In genomic region chr7:99504281-99504602, GRCh38 we compare ENCODE assay signal across 8 cellular contexts. TPM values are rescaled to one million over a fixed set of nuclear protein-coding genes. Genes with fewer than 3 reads are reported as not detected.
A peak's percentile ranks its signal among the peaks of the same experiment; 100 is the strongest.
DNase-seq lines count a peak whose midpoint lies in the region; ATAC-seq and TF ChIP-seq lines count a peak whose summit lies in the region.

No MANE protein-coding gene starts in this region.

- CTCF ChIA-PET in BJ (lab: Yijun Ruan, JAX): interaction anchor here (0.6 kb wide), 1 partner anchor 29 kb away, joined by 3 read pairs; no protein-coding TSS in a partner anchor

- H2AFZ ChIP-seq in GM23248: peak overlapping the region; percentile 86

- H4K20me1 ChIP-seq in GM23248 (ENCODE audit: insufficient read depth): no peaks in the 10 kb centered on the region

- H3K9ac ChIP-seq in GM23248 (peak overlapping the region; percentile 91), skeletal muscle tissue (ENCODE audit: low read depth in 1 of 3, low read length in 3 of 3) (peak overlapping the region; percentile 92 to 98 (median 93))

- WGBS in GM23248 (ENCODE audit: low coverage in 1 of 2, low lambda C conversion rate in 2 of 2, missing lambda C conversion rate in 2 of 2), 2 experiments: 7 to 8% methylated on average over 19 of the region's 19 CpGs
- WGBS in gastroesophageal sphincter (ENCODE audit: low coverage in 1 of 2), 2 donors: no CpG with 5 or more reads among the region's 19 CpGs

- TF ChIP-seq EP300 in gastroesophageal sphincter (IDR thresholded peaks at IDR 0.05): no peak

- H3K4me3 ChIP-seq in BJ (ENCODE audit: low read depth, low read length): peak overlapping the region; percentile 80
- peak overlapping the region; percentile 87 for H3K4me3 ChIP-seq in GM23248
- H3K4me3 ChIP-seq in WI38 (ENCODE audit: low read depth, low read length): peak overlapping the region; percentile 95
- peak overlapping the region; percentile 75 to 86 for H3K4me3 ChIP-seq in gastroesophageal sphincter
- H3K4me3 ChIP-seq in skeletal muscle tissue (ENCODE audit: low read length in 3 of 3): peak overlapping the region; percentile 87 to 99 (median 99)

- H3F3A ChIP-seq in GM23248 (ENCODE audit: insufficient read depth): peaks cover 5% of the 10 kb centered on the region; the same call in 1 of the 2 replicates

- ATAC-seq in gastroesophageal sphincter (no peak), GM21786 (IDR thresholded peaks at IDR 0.05; ENCODE audit: unreplicated experiment) (no peak), GM19455 (IDR thresholded peaks at IDR 0.05; ENCODE audit: unreplicated experiment) (no peak)

- H3K36me3 ChIP-seq in BJ (ENCODE audit: control insufficient read depth, insufficient read depth, low read length): no peaks in the 10 kb centered on the region; the same call in 1 of the 2 replicates
- no peaks in the 10 kb centered on the region for H3K36me3 ChIP-seq in GM23248 (ENCODE audit: low read depth)
- H3K36me3 ChIP-seq in gastroesophageal sphincter: no peaks in the 10 kb centered on the region
- peaks cover 0 to 3% (median 2%) of the 10 kb centered on the region in 3 donors for H3K36me3 ChIP-seq in skeletal muscle tissue (ENCODE audit: control insufficient read depth in 3 of 3, insufficient read depth in 3 of 3, low read length in 3 of 3)

- H3K27ac ChIP-seq in GM23248: peak overlapping the region; percentile 77
- peak overlapping the region; percentile 63 to 98 (median 93) for H3K27ac ChIP-seq in gastroesophageal sphincter
- H3K27ac ChIP-seq in skeletal muscle tissue (ENCODE audit: low read depth, low read length): peak overlapping the region; percentile 95

- peak in 1 of 2 donors; percentile 15 for TF ChIP-seq POLR2A in gastroesophageal sphincter (IDR thresholded peaks at IDR 0.05)

- H3K4me2 ChIP-seq in GM23248 (ENCODE audit: unreplicated experiment): peak overlapping the region; percentile 86

- H3K9me3 ChIP-seq in GM23248 (ENCODE audit: low read depth) (no peaks in the 10 kb centered on the region), gastroesophageal sphincter (no peaks in the 10 kb centered on the region), skeletal muscle tissue (ENCODE audit: control insufficient read depth in 3 of 3, low read length in 3 of 3) (no peaks in the 10 kb centered on the region)

- POLR2A ChIA-PET in BJ (lab: Charles Lee): interaction anchor here (0.6 kb wide), 1 partner anchor 12 kb away, joined by 9 read pairs; no protein-coding TSS in a partner anchor

- H3K4me1 ChIP-seq in GM23248 (ENCODE audit: insufficient read depth): peaks cover 14% of the 10 kb centered on the region
- H3K4me1 ChIP-seq in gastroesophageal sphincter: peaks cover 0 to 48% (median 25%) of the 10 kb centered on the region in 3 donors
- peaks cover 22 to 33% (median 24%) of the 10 kb centered on the region in 3 donors for H3K4me1 ChIP-seq in skeletal muscle tissue (ENCODE audit: control insufficient read depth in 3 of 3, insufficient read depth in 3 of 3, low read length in 3 of 3)

- H3K27me3 ChIP-seq in BJ (ENCODE audit: control insufficient read depth, insufficient read depth, low read length) (no peaks in the 10 kb centered on the region), GM23248 (replicated peaks; ENCODE audit: insufficient read depth) (no peaks in the 10 kb centered on the region), gastroesophageal sphincter (no peaks in the 10 kb centered on the region), skeletal muscle tissue (ENCODE audit: control insufficient read depth in 3 of 3, insufficient read depth in 3 of 3, low read length in 3 of 3) (no peaks in the 10 kb centered on the region)

- DNase-seq in BJ (ENCODE audit: low read depth) (no peak), GM23248 (no peak)
- no peak for DNase-seq in activated effector memory CD4-positive, alpha-beta T cell treated with Interleukin-2 at 50 U/mL for 16 hours

- no peak for TF ChIP-seq CTCF in BJ (IDR thresholded peaks at IDR 0.05; ENCODE audit: insufficient read depth, low read depth, low read length)
- TF ChIP-seq CTCF in WI38 (IDR thresholded peaks at IDR 0.05; ENCODE audit: low read depth, low read length): no peak
- no peak for TF ChIP-seq CTCF in gastroesophageal sphincter (IDR thresholded peaks at IDR 0.05)

- in situ Hi-C loops in GM23248 (cut with MboI): no loop called here

- no peaks in the 10 kb centered on the region for H3K9me2 ChIP-seq in GM23248 (ENCODE audit: insufficient read depth)

- H3K79me2 ChIP-seq in GM23248 (ENCODE audit: insufficient read depth): peaks cover 70% of the 10 kb centered on the region

RNA-seq across cellular contexts. Expression of gene ZKSCAN5, which starts 0.2 kb away (rescaled TPM):
- polyA plus RNA-seq in BJ (2011; rRNA removed): 9.7 and 10.3 TPM in 2 replicates
- 9.3 and 14.2 TPM in 2 replicates for polyA minus RNA-seq in BJ (2011; rRNA and poly(A)+ RNA removed)
- total RNA-seq in GM23248 (2014; rRNA removed; shearing (Covaris generic)): 10.7 and 12.0 TPM in 2 replicates
- polyA plus RNA-seq in GM23248 (2016; fragmentation: Nextera tagmentation; extraction: Ambion mirVana): 6.3 and 6.4 TPM in 2 replicates
- total RNA-seq in gastroesophageal sphincter: 10 to 100 TPM in 2 of 4 donors, 1 to 10 TPM in 2; 7.5 to 12.5 (median 10.6) TPM
- total RNA-seq in skeletal muscle tissue: 8.9 TPM

RNA-seq across cellular contexts. Expression of gene ZNF394, which starts 4.2 kb away (rescaled TPM):
- polyA plus RNA-seq in BJ (2011; rRNA removed): 12.3 and 12.5 TPM in 2 replicates
- 11.2 and 12.8 TPM in 2 replicates for polyA minus RNA-seq in BJ (2011; rRNA and poly(A)+ RNA removed)
- 17.3 and 24.3 TPM in 2 replicates for total RNA-seq in GM23248 (2014; rRNA removed; shearing (Covaris generic))
- 16.8 and 17.6 TPM in 2 replicates for polyA plus RNA-seq in GM23248 (2016; fragmentation: Nextera tagmentation; extraction: Ambion mirVana)
- total RNA-seq in gastroesophageal sphincter: 10 to 100 TPM; 29.9 to 54.1 (median 45.1) TPM
- total RNA-seq in skeletal muscle tissue: 39.7 TPM

RNA-seq across cellular contexts. Expression of gene ZNF789, which starts 31.6 kb away (rescaled TPM):
- polyA plus RNA-seq in BJ (2011; rRNA removed) (8.2 and 11.4 TPM in 2 replicates), GM23248 (2016; fragmentation: Nextera tagmentation; extraction: Ambion mirVana) (4.5 and 5.3 TPM in 2 replicates)
- 4.4 and 7.2 TPM in 2 replicates for polyA minus RNA-seq in BJ (2011; rRNA and poly(A)+ RNA removed)
- 2.8 and 8.5 TPM in 2 replicates for total RNA-seq in GM23248 (2014; rRNA removed; shearing (Covaris generic))
- total RNA-seq in gastroesophageal sphincter (1 to 10 TPM; 1.4 to 4.8 (median 4.6) TPM), skeletal muscle tissue (13.6 TPM)

RNA-seq across cellular contexts. Expression of gene ATP5MF, which starts 38.3 kb away (rescaled TPM):
- 381 and 619 TPM in 2 replicates for polyA plus RNA-seq in BJ (2011; rRNA removed)
- polyA minus RNA-seq in BJ (2011; rRNA and poly(A)+ RNA removed): 59.1 and 76.7 TPM in 2 replicates
- 1,746 and 2,237 TPM in 2 replicates for total RNA-seq in GM23248 (2014; rRNA removed; shearing (Covaris generic))
- polyA plus RNA-seq in GM23248 (2016; fragmentation: Nextera tagmentation; extraction: Ambion mirVana): 719 and 722 TPM in 2 replicates
- total RNA-seq in gastroesophageal sphincter: 100 to 1,000 TPM; 443 to 971 (median 916) TPM
- total RNA-seq in skeletal muscle tissue: 667 TPM

RNA-seq across cellular contexts. Expression of gene FAM200A, which starts 47.7 kb away (rescaled TPM):
- polyA plus RNA-seq in BJ (2011; rRNA removed) (3.8 and 5.9 TPM in 2 replicates), GM23248 (2016; fragmentation: Nextera tagmentation; extraction: Ambion mirVana) (6.2 and 8.2 TPM in 2 replicates)
- 2.0 and 2.8 TPM in 2 replicates for polyA minus RNA-seq in BJ (2011; rRNA and poly(A)+ RNA removed)
- total RNA-seq in GM23248 (2014; rRNA removed; shearing (Covaris generic)): 6.2 and 9.2 TPM in 2 replicates
- total RNA-seq in gastroesophageal sphincter (1 to 10 TPM; 3.5 to 8.6 (median 4.3) TPM), skeletal muscle tissue (6.8 TPM)
